In genomic region chr17:81315170-81315884, GRCh38 we compare ENCODE assay signal across 26 cellular contexts. TPM values are rescaled to one million over a fixed set of nuclear protein-coding genes. Genes with fewer than 3 reads are reported as not detected.
A peak's percentile ranks its signal among the peaks of the same experiment; 100 is the strongest.
DNase-seq lines count a peak whose midpoint lies in the region; ATAC-seq, FAIRE-seq and TF ChIP-seq lines count a peak whose summit lies in the region.
"Had no signal": no experiment of that assay in that cellular context is flagged by ENCODE, and none has a peak within 500 bp of the region (broad histone marks: within the 10 kb centered on the region; RNA-seq: fewer than 3 reads in every experiment).

No MANE protein-coding gene starts in this region.

- H3K27me3 ChIP-seq in BLaER1: peaks cover 3% of the 10 kb centered on the region; the same call in 1 of the 2 replicates
- H3K27me3 ChIP-seq: dorsolateral prefrontal cortex, right lobe of liver had no signal

- no peaks in the 10 kb centered on the region for H4K20me1 ChIP-seq in BLaER1

- peak overlapping the region; percentile 7; the same call in 1 of the 2 replicates for H3K9ac ChIP-seq in BLaER1

- H3K36me3 Mint-ChIP-seq in neural crest cell (ENCODE audit: low read depth): no peaks in the 10 kb centered on the region
- no peaks in the 10 kb centered on the region for H3K36me3 Mint-ChIP-seq in stimulated activated effector memory CD8-positive, alpha-beta T cell treated with anti-CD3 and anti-CD28 coated beads, Interleukin-12 subunit alpha, Interleukin-12 subunit beta, amount 100 ng/mL, for 72 hours
- no peaks in the 10 kb centered on the region for H3K36me3 Mint-ChIP-seq in activated T-cell treated with anti-CD3 and anti-CD28 coated beads, Interleukin-2, amount 50 U/mL, for 72 hours (ENCODE audit: insufficient read depth in 2 of 2)
- H3K36me3 Mint-ChIP-seq: activated naive CD8-positive, alpha-beta T cell; immature natural killer cell had no signal

- DNase-seq in frontal cortex (ENCODE audit: low spot score in 2 of 2) (peak; percentile 67 to 71), neural crest cell (ENCODE audit: low read depth, low spot score) (peak; percentile 51), SW480 (ENCODE audit: low spot score) (no peak)
- no peak for DNase-seq in stimulated activated effector memory CD8-positive, alpha-beta T cell treated with anti-CD3 and anti-CD28 coated beads, Interleukin-12 subunit alpha, Interleukin-12 subunit beta, amount 100 ng/mL, for 72 hours (ENCODE audit: low spot score in 2 of 2)
- no peak for DNase-seq in activated T-cell treated with anti-CD3 and anti-CD28 coated beads, Interleukin-2, amount 50 U/mL, for 72 hours
- DNase-seq: activated CD4-positive, alpha-beta T cell treated with anti-CD3 and anti-CD28 coated beads, Interleukin-2, amount 10 ng/mL, durations not matched to agents 24 days and 14 days; activated CD8-positive, alpha-beta memory T cell treated with anti-CD3 and anti-CD28 coated beads for 24 hours; activated effector memory CD4-positive, alpha-beta T cell treated with Interleukin-2 at 50 U/mL for 16 hours; foreskin melanocyte; HCEC 1CT; immature natural killer cell; Kasumi-1; left cardiac atrium; MV-4-11; NCI-H2107; NCI-H748 treated with DMSO at 0.1 percent for 48 hours; right lobe of liver; stimulated activated CD4-positive, alpha-beta T cell treated with anti-CD3 and anti-CD28 coated beads, Interleukin-12 subunit alpha, Interleukin-12 subunit beta, amount 100 ng/mL, for 4 hours; stimulated activated CD4-positive, alpha-beta T cell treated with anti-CD3 and anti-CD28 coated beads, Interleukin-4, amount 100 ng/mL, for 1 hour; T1000 had no signal

- H3K4me3 ChIP-seq in BLaER1: no peak overlapping the region
- H3K4me3 ChIP-seq: dorsolateral prefrontal cortex, right lobe of liver, suprapubic skin had no signal

- H3K36me3 ChIP-seq in BLaER1: no peaks in the 10 kb centered on the region
- H3K36me3 ChIP-seq: right lobe of liver, suprapubic skin had no signal

- no peak for FAIRE-seq in frontal cortex (lab: Jason Lieb, UNC)
- FAIRE-seq: GM12891 had no signal

- H3K4me1 ChIP-seq in BLaER1: peaks cover 43% of the 10 kb centered on the region
- H3K4me1 ChIP-seq: right lobe of liver had no signal

- peak; percentile 35 for ATAC-seq in stimulated activated effector memory CD8-positive, alpha-beta T cell treated with anti-CD3 and anti-CD28 coated beads, Interleukin-12 subunit alpha, Interleukin-12 subunit beta, amount 100 ng/mL, for 72 hours
- ATAC-seq in activated T-cell treated with anti-CD3 and anti-CD28 coated beads, Interleukin-2, amount 50 U/mL, for 72 hours (replicated peaks in 1 of 2): no peak
- ATAC-seq in GM21619 (IDR thresholded peaks at IDR 0.05; ENCODE audit: unreplicated experiment): no peak
- ATAC-seq: left cardiac atrium had no signal

- no peaks in the 10 kb centered on the region for H3K9me3 Mint-ChIP-seq in neural crest cell
- no peaks in the 10 kb centered on the region for H3K9me3 Mint-ChIP-seq in stimulated activated effector memory CD8-positive, alpha-beta T cell treated with anti-CD3 and anti-CD28 coated beads, Interleukin-12 subunit alpha, Interleukin-12 subunit beta, amount 100 ng/mL, for 72 hours
- no peaks in the 10 kb centered on the region for H3K9me3 Mint-ChIP-seq in activated T-cell treated with anti-CD3 and anti-CD28 coated beads, Interleukin-2, amount 50 U/mL, for 72 hours
- H3K9me3 Mint-ChIP-seq: activated CD4-positive, alpha-beta T cell treated with anti-CD3 and anti-CD28 coated beads, Interleukin-2, amount 10 ng/mL, durations not matched to agents 24 days and 14 days; immature natural killer cell had no signal

- TF ChIP-seq CTCF in neural crest cell (conservative IDR thresholded peaks at IDR 0.05): no peak

- H3K4me3 Mint-ChIP-seq in neural crest cell: no peak overlapping the region
- no peak overlapping the region for H3K4me3 Mint-ChIP-seq in stimulated activated effector memory CD8-positive, alpha-beta T cell treated with anti-CD3 and anti-CD28 coated beads, Interleukin-12 subunit alpha, Interleukin-12 subunit beta, amount 100 ng/mL, for 72 hours
- H3K4me3 Mint-ChIP-seq in activated T-cell treated with anti-CD3 and anti-CD28 coated beads, Interleukin-2, amount 50 U/mL, for 72 hours: no peak overlapping the region
- H3K4me3 Mint-ChIP-seq: activated CD4-positive, alpha-beta T cell treated with anti-CD3 and anti-CD28 coated beads, Interleukin-2, amount 10 ng/mL, durations not matched to agents 24 days and 14 days; activated naive CD8-positive, alpha-beta T cell; immature natural killer cell had no signal

- H3K27ac Mint-ChIP-seq in neural crest cell (ENCODE audit: unreplicated experiment): peak overlapping the region; percentile 62
- no peak overlapping the region for H3K27ac Mint-ChIP-seq in stimulated activated effector memory CD8-positive, alpha-beta T cell treated with anti-CD3 and anti-CD28 coated beads, Interleukin-12 subunit alpha, Interleukin-12 subunit beta, amount 100 ng/mL, for 72 hours
- no peak overlapping the region for H3K27ac Mint-ChIP-seq in activated T-cell treated with anti-CD3 and anti-CD28 coated beads, Interleukin-2, amount 50 U/mL, for 72 hours
- H3K27ac Mint-ChIP-seq: activated CD4-positive, alpha-beta T cell treated with anti-CD3 and anti-CD28 coated beads, Interleukin-2, amount 10 ng/mL, durations not matched to agents 24 days and 14 days; activated naive CD8-positive, alpha-beta T cell; immature natural killer cell had no signal

- H3K27me3 Mint-ChIP-seq in neural crest cell (ENCODE audit: low read depth): no peaks in the 10 kb centered on the region
- H3K27me3 Mint-ChIP-seq in activated T-cell treated with anti-CD3 and anti-CD28 coated beads, Interleukin-2, amount 50 U/mL, for 72 hours (ENCODE audit: low read depth): no peaks in the 10 kb centered on the region

- 0 out of 2 replicates have a peak overlapping the region, but pooled peaks have one; percentile 23 for H3K27ac ChIP-seq in BLaER1
- H3K27ac ChIP-seq: right lobe of liver, suprapubic skin had no signal

- peaks cover 26% of the 10 kb centered on the region for H3K4me1 Mint-ChIP-seq in neural crest cell
- no peaks in the 10 kb centered on the region for H3K4me1 Mint-ChIP-seq in stimulated activated effector memory CD8-positive, alpha-beta T cell treated with anti-CD3 and anti-CD28 coated beads, Interleukin-12 subunit alpha, Interleukin-12 subunit beta, amount 100 ng/mL, for 72 hours
- H3K4me1 Mint-ChIP-seq in activated T-cell treated with anti-CD3 and anti-CD28 coated beads, Interleukin-2, amount 50 U/mL, for 72 hours (ENCODE audit: low read depth): no peaks in the 10 kb centered on the region
- H3K4me1 Mint-ChIP-seq: activated CD4-positive, alpha-beta T cell treated with anti-CD3 and anti-CD28 coated beads, Interleukin-2, amount 10 ng/mL, durations not matched to agents 24 days and 14 days; immature natural killer cell had no signal

- H3K4me2 ChIP-seq in BLaER1: peak overlapping the region; percentile 56

- H3K9me3 ChIP-seq in BLaER1: no peaks in the 10 kb centered on the region
- H3K9me3 ChIP-seq: right lobe of liver, suprapubic skin had no signal

RNA-seq across cellular contexts. Expression of gene SLC38A10, which starts 20.2 kb away (rescaled TPM):
- total RNA-seq in frontal cortex (13.9 TPM), neural crest cell (59.6 and 63.3 TPM in 2 replicates)
- total RNA-seq in activated T-cell treated with anti-CD3 and anti-CD28 coated beads, Interleukin-2, amount 50 U/mL, for 72 hours: 10 to 100 TPM; 49.8 to 63.6 TPM

Comparison
In these comparisons a context has a peak if more than half of its experiments do, and no peak if none do; other contexts are left out.
1. DNase-seq: peak in frontal cortex (2 of 2) and neural crest cell (single experiment); none in stimulated activated effector memory CD8-positive, alpha-beta T cell treated with anti-CD3 and anti-CD28 coated beads, Interleukin-12 subunit alpha, Interleukin-12 subunit beta, amount 100 ng/mL, for 72 hours (0 of 2), SW480 (single experiment) and activated T-cell treated with anti-CD3 and anti-CD28 coated beads, Interleukin-2, amount 50 U/mL, for 72 hours (0 of 2).